Comparison of ENCODE assay signal across 7 cellular contexts in genomic region chr5:134650660-134651059, GRCh38. TPM values are rescaled to one million over a fixed set of nuclear protein-coding genes. Genes with fewer than 3 reads are reported as not detected.
DNase-seq lines count a peak whose midpoint lies in the region; ATAC-seq and TF ChIP-seq lines count a peak whose summit lies in the region.
"Not testable (repeated sequence)": the region's sequence is repeated elsewhere in the genome, so short reads cannot be mapped to it uniquely, and the experiment has no call there.

No MANE protein-coding gene starts in this region.

- not testable (repeated sequence) for H3K9me3 ChIP-seq in Caco-2; T-helper 17 cell (ENCODE audit: control insufficient read depth, low read length, poor library complexity, severe bottlenecking); left lung

- peaks cover 31% of the 10 kb centered on the region for H3K36me3 Mint-ChIP-seq in Caco-2 (ENCODE audit: insufficient read depth, unreplicated experiment)
- H3K36me3 Mint-ChIP-seq in IgD-negative memory B cell; T-helper 17 cell (ENCODE audit: low read depth); progenitor cell of endocrine pancreas (ENCODE audit: insufficient read depth): not testable (repeated sequence)

- not testable (repeated sequence) for H3K36me3 ChIP-seq in Caco-2 (ENCODE audit: control insufficient read depth, insufficient read depth, low read length); left lung

- not testable (repeated sequence) for ATAC-seq in T-helper 17 cell, left lung

- not testable (repeated sequence) for DNase-seq in Caco-2; T-helper 17 cell; choroid plexus epithelial cell (ENCODE audit: low read depth); left lung; progenitor cell of endocrine pancreas (ENCODE audit: low spot score, unreplicated experiment)
- DNase-seq in activated effector memory CD4-positive, alpha-beta T cell treated with anti-CD3 and anti-CD28 coated beads, Interleukin-2, amount 50 U/mL, for 16 hours, result peak; percentile 38

- H3K4me1 ChIP-seq in Caco-2, result not testable (repeated sequence)
- peaks cover 10 to 50% of the 10 kb centered on the region in 2 donors for H3K4me1 ChIP-seq in left lung

- H3K9me3 Mint-ChIP-seq in Caco-2 (ENCODE audit: unreplicated experiment); IgD-negative memory B cell; progenitor cell of endocrine pancreas (ENCODE audit: low read depth): not testable (repeated sequence)

- CTCF ChIA-PET in Caco-2 (lab: Charles Lee), result not testable (repeated sequence)

- H3K4me3 Mint-ChIP-seq in Caco-2 (ENCODE audit: unreplicated experiment) (peak overlapping the region; percentile 82), IgD-negative memory B cell (peak overlapping the region; percentile 12 to 99 (median 98)), progenitor cell of endocrine pancreas (ENCODE audit: low read depth) (peak overlapping the region; percentile 16)
- H3K4me3 Mint-ChIP-seq in T-helper 17 cell, result not testable (repeated sequence)

- POLR2A ChIA-PET in Caco-2 (lab: Charles Lee), result not testable (repeated sequence)

- not testable (repeated sequence) for TF ChIP-seq CTCF in Caco-2 (IDR thresholded peaks at IDR 0.05; ENCODE audit: insufficient read depth in 1 of 2, low read depth in 1 of 2, low read length in 1 of 2, severe bottlenecking in 1 of 2, unreplicated experiment in 1 of 2); choroid plexus epithelial cell (conservative IDR thresholded peaks at IDR 0.05; ENCODE audit: low read depth, low read length); left lung (IDR thresholded peaks at IDR 0.05); progenitor cell of endocrine pancreas (IDR thresholded peaks at IDR 0.05; ENCODE audit: unreplicated experiment)

- H3K27me3 Mint-ChIP-seq in Caco-2 (ENCODE audit: insufficient read depth, unreplicated experiment); IgD-negative memory B cell; T-helper 17 cell; progenitor cell of endocrine pancreas: not testable (repeated sequence)

- intact Hi-C loops in Caco-2 (cut with micrococcal nuclease; ENCODE audit: unreplicated experiment); left lung (cut with DNase I): not testable (repeated sequence)

- H3K27me3 ChIP-seq in Caco-2 (replicated peaks; ENCODE audit: control insufficient read depth, insufficient read depth, low read length); left lung: not testable (repeated sequence)

- not testable (repeated sequence) for H3K27ac ChIP-seq in left lung

- H3K4me1 Mint-ChIP-seq in Caco-2 (ENCODE audit: low read depth, unreplicated experiment), result not testable (repeated sequence)
- H3K4me1 Mint-ChIP-seq in IgD-negative memory B cell, result peaks cover 12 to 21% (median 18%) of the 10 kb centered on the region in 3 donors
- H3K4me1 Mint-ChIP-seq in T-helper 17 cell, result peaks cover 25% of the 10 kb centered on the region
- peaks cover 19% of the 10 kb centered on the region for H3K4me1 Mint-ChIP-seq in progenitor cell of endocrine pancreas (ENCODE audit: low read depth)

- not testable (repeated sequence) for BruUV-seq in Caco-2 (replicated peaks; lab: Mats Ljungman, UMichigan)

- H3K4me3 ChIP-seq in Caco-2 (ENCODE audit: low read depth, low read length), result not testable (repeated sequence)
- H3K4me3 ChIP-seq in choroid plexus epithelial cell (ENCODE audit: low read depth, low read length), result peak overlapping the region; percentile 86
- H3K4me3 ChIP-seq in left lung, result peak overlapping the region; percentile 87 to 95

- H3K27ac Mint-ChIP-seq in Caco-2 (ENCODE audit: unreplicated experiment); IgD-negative memory B cell; progenitor cell of endocrine pancreas: not testable (repeated sequence)
- peak overlapping the region; percentile 99 for H3K27ac Mint-ChIP-seq in T-helper 17 cell

RNA-seq across cellular contexts. Expression of gene SEC24A, which starts 2.1 kb away (rescaled TPM):
- 47.4 and 49.9 TPM in 2 replicates for total RNA-seq in Caco-2 (2022)
- polyA plus RNA-seq in IgD-negative memory B cell, result 9.1 TPM
- total RNA-seq in T-helper 17 cell, result 10 to 100 TPM; 17.0 to 21.0 TPM
- total RNA-seq in left lung, result 10 to 100 TPM; 26.7 to 26.9 TPM
- 25.1 and 27.0 TPM in 2 replicates for total RNA-seq in progenitor cell of endocrine pancreas

RNA-seq across cellular contexts. Expression of gene SAR1B, which starts 18.0 kb away (rescaled TPM):
- 64.8 and 66.4 TPM in 2 replicates for total RNA-seq in Caco-2 (2022)
- 29.0 TPM for polyA plus RNA-seq in IgD-negative memory B cell
- total RNA-seq in T-helper 17 cell, result 10 to 100 TPM; 33.7 to 47.5 TPM
- total RNA-seq in left lung, result 10 to 100 TPM; 66.9 to 75.3 TPM
- total RNA-seq in progenitor cell of endocrine pancreas, result 51.9 and 54.8 TPM in 2 replicates
